In the genomic region with DNA sequence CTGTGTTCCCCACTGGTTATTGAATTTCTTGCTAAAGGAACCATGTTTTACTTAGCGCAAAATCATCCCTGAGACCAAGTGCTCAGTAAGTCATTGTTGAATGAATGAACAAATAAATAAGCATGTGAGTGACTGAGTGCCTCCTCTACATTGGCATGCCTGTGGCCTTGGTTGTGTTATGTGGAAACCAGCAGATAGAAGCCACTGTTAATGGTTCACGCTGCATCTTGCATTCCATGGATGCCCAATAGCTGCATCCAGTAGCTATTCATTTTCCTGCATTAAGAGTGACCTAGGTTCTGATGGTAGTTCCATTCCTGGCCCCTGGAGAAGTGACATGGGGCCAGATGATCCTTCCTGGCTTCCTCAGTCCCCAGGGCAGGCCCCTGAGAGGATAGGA, we compare ENCODE assay signal across 20 cellular contexts.
DNase-seq lines count a peak whose midpoint lies in the region; FAIRE-seq and TF ChIP-seq lines count a peak whose summit lies in the region.
"Had no signal": no experiment of that assay in that cellular context is flagged by ENCODE, and none has a peak within 500 bp of the region (broad histone marks: within the 10 kb centered on the region; RNA-seq: fewer than 3 reads in every experiment).

No MANE protein-coding gene starts in this region.

- H2AFZ ChIP-seq in H1 (ENCODE audit: low read length) = no peak overlapping the region
- H2AFZ ChIP-seq: GM23248 had no signal

- no peaks in the 10 kb centered on the region for H3K79me1 ChIP-seq in H1 (ENCODE audit: low read depth, low read length)

- H3K23ac ChIP-seq in H1 (ENCODE audit: insufficient read length) = no peak overlapping the region

- intact Hi-C loops in A673 (cut with micrococcal nuclease; ENCODE audit: unreplicated experiment) = no loop called here

- 0 out of 2 replicates have a peak overlapping the region, but pooled peaks have one; percentile 76 for H2BK20ac ChIP-seq in H1 (ENCODE audit: low read length)

- 90% methylated on average over 2 of the region's 2 CpGs; no CpG with 5 or more reads in 1 of the 2 experiments for WGBS in H1 (ENCODE audit: extremely low coverage in 1 of 2, insufficient coverage in 1 of 2, insufficient read length in 1 of 2, insufficient replicate concordance in 2 of 2, low coverage in 1 of 2, low lambda C conversion rate in 2 of 2, missing lambda C conversion rate in 1 of 2), 2 experiments

- H2AK5ac ChIP-seq in H1 (ENCODE audit: low read depth, low read length) = no peak overlapping the region

- no peak for FAIRE-seq in H1 (lab: Jason Lieb, UNC)
- FAIRE-seq: A204.1, G401.6, GM12892, GM19239 had no signal

- H4K8ac ChIP-seq in H1 (ENCODE audit: extremely low read depth, insufficient read depth, low read length) = no peak overlapping the region

- no peak overlapping the region for H3K9ac ChIP-seq in H1 (replicated peaks in 1 of 4; ENCODE audit: extremely low read depth in 1 of 4, low read depth in 3 of 4, low read length in 3 of 4)
- H3K9ac ChIP-seq: GM23248 had no signal

- H3K27me3 ChIP-seq in A673 (replicated peaks; ENCODE audit: insufficient read depth, low read depth, low read length, poor library complexity) = no peaks in the 10 kb centered on the region
- H3K27me3 ChIP-seq in H1 (replicated peaks in 1 of 4; ENCODE audit: control insufficient read depth in 3 of 4, extremely low read depth in 1 of 4, insufficient read depth in 3 of 4, low read length in 3 of 4) = no peaks in the 10 kb centered on the region; a peak in 1 of 7 replicates

- no TSS peak for BruUV-seq in A673 (replicated peaks; lab: Mats Ljungman, UMichigan)

- H3K36me3 ChIP-seq in A673 (ENCODE audit: insufficient read depth, low read length, poor library complexity, severe bottlenecking) = no peaks in the 10 kb centered on the region
- no peaks in the 10 kb centered on the region; a peak in 2 of 8 replicates for H3K36me3 ChIP-seq in H1 (ENCODE audit: control insufficient read depth in 2 of 4, insufficient read depth in 4 of 4, low read length in 3 of 4)

- no peak for TF ChIP-seq EP300 in H1 (IDR thresholded peaks at IDR 0.05; ENCODE audit: borderline replicate concordance in 1 of 2, low read depth in 2 of 2, low read length in 2 of 2)

- H2BK12ac ChIP-seq in H1 (ENCODE audit: low read depth, low read length) = peak overlapping the region; percentile 83; the same call in 1 of the 2 replicates

- H2BK5ac ChIP-seq in H1 (ENCODE audit: low read depth, low read length) = no peak overlapping the region

- H3K4me1 ChIP-seq in A673 (ENCODE audit: insufficient read depth, low read length, poor library complexity, severe bottlenecking) = peaks cover 31% of the 10 kb centered on the region
- H3K4me1 ChIP-seq in H1 (replicated peaks in 1 of 4; ENCODE audit: control insufficient read depth in 3 of 4, insufficient read depth in 4 of 4, low read length in 3 of 4) = peaks cover 4 to 15% (median 11%) of the 10 kb centered on the region in 4 experiments; a peak in 4 of 7 replicates

- TF ChIP-seq CTCF in A673 (conservative IDR thresholded peaks at IDR 0.05; ENCODE audit: low read depth, low read length) = no peak
- TF ChIP-seq CTCF in H1 (IDR thresholded peaks at IDR 0.05; ENCODE audit: control extremely low read depth in 1 of 3, insufficient read depth in 1 of 3, low read depth in 1 of 3, low read length in 3 of 3) = no peak

- POLR2A ChIA-PET in A673 (lab: Charles Lee; ENCODE audit: low non-redundant PET) (no interaction called here), H1 (lab: Charles Lee; ENCODE audit: partially characterized antibody) (no interaction called here)

- no peak overlapping the region for H2BK15ac ChIP-seq in H1 (ENCODE audit: low read length)

- no peak overlapping the region for H3K4me2 ChIP-seq in H1 (ENCODE audit: insufficient read depth in 1 of 2, low read depth in 2 of 2, low read length in 2 of 2)

- H4K20me1 ChIP-seq in H1 (replicated peaks in 1 of 2; ENCODE audit: control insufficient read depth in 1 of 2, insufficient read depth in 2 of 2, low read length in 2 of 2) = no peaks in the 10 kb centered on the region

- no peak overlapping the region for H3K56ac ChIP-seq in H1 (replicated peaks; ENCODE audit: insufficient read length, low read depth, low read length)

- no peak overlapping the region for H3K18ac ChIP-seq in H1 (ENCODE audit: extremely low read depth, low read length)

- no peaks in the 10 kb centered on the region for H3K79me2 ChIP-seq in H1 (ENCODE audit: control insufficient read depth in 1 of 2, insufficient read depth in 2 of 2, low read length in 2 of 2)

- DNase-seq in A673 (ENCODE audit: low spot score) (no peak), H1 (ENCODE audit: low read depth in 1 of 2, low spot score in 2 of 2) (no peak), myocyte (ENCODE audit: low read depth) (peak; percentile 62), NCI-H2196 treated with DMSO at 0.1 percent for 48 hours (lab: John Stamatoyannopoulos, UW; ENCODE audit: unreplicated experiment) (no peak), medulla oblongata (ENCODE audit: extremely low spot score) (no peak), inferior parietal cortex (ENCODE audit: extremely low spot score) (no peak)
- DNase-seq: ACHN; C1 segment of cervical spinal cord; Calu3; CD4-positive, alpha-beta memory T cell; DMS53; DMS79 treated with DMSO at 0.1 percent for 48 hours; GM23248; H9; HFFc6 had no signal

- TF ChIP-seq POLR2A in H1 (IDR thresholded peaks at IDR 0.05; ENCODE audit: control extremely low read depth in 1 of 2, low read depth in 2 of 2, low read length in 2 of 2) = no peak

- H3K4me3 ChIP-seq in A673 (ENCODE audit: low read depth, low read length, poor library complexity, severe bottlenecking) = no peak overlapping the region
- no peak overlapping the region for H3K4me3 ChIP-seq in H1 (ENCODE audit: extremely low read depth in 1 of 4, insufficient read depth in 2 of 4, low read depth in 3 of 4, low read length in 4 of 4)
- H3K4me3 ChIP-seq: GM23248 had no signal

- no peak overlapping the region for H3K4ac ChIP-seq in H1 (replicated peaks; ENCODE audit: insufficient read length, low read depth, low read length)

- H3K27ac ChIP-seq in A673 (ENCODE audit: low read depth, low read length, poor library complexity, severe bottlenecking) (peak overlapping the region; percentile 13), H1 (ENCODE audit: low read depth, low read length) (no peak overlapping the region)
- H3K27ac ChIP-seq: 22Rv1, GM23248 had no signal

- no peak overlapping the region for H2BK120ac ChIP-seq in H1 (replicated peaks; ENCODE audit: low read depth, low read length)

- H3K23me2 ChIP-seq in H1 (ENCODE audit: low read depth, low read length) = no peaks in the 10 kb centered on the region

- no peak overlapping the region for H4K91ac ChIP-seq in H1 (replicated peaks; ENCODE audit: insufficient read length, low read length)

- H4K5ac ChIP-seq in H1 (ENCODE audit: insufficient read length, low read depth, low read length) = no peak overlapping the region

- H3K9me3 ChIP-seq in A673 (ENCODE audit: low read depth, low read length, poor library complexity, severe bottlenecking) (no peaks in the 10 kb centered on the region), H1 (ENCODE audit: insufficient read depth in 2 of 2, low read depth in 1 of 2, low read length in 1 of 2) (no peaks in the 10 kb centered on the region)

- CTCF ChIA-PET in A673 (lab: Charles Lee) (no interaction called here), H1 (lab: Charles Lee; ENCODE audit: partially characterized antibody) (no interaction called here)

- TF ChIP-seq RAD21 in H1 (IDR thresholded peaks at IDR 0.05 in 1 of 2, conservative IDR thresholded peaks at IDR 0.05 in 1 of 2; ENCODE audit: low read depth in 2 of 2, low read length in 2 of 2) = no peak

- H3K14ac ChIP-seq in H1 (ENCODE audit: insufficient read length) = no peak overlapping the region

TF ChIP-seq in H1, 55 proteins besides CTCF, POLR2A, EP300 and RAD21:
- TF ChIP-seq CHD1 (IDR thresholded peaks at IDR 0.05; ENCODE audit: low read depth, low read length) (no peak), RXRA (IDR thresholded peaks at IDR 0.05; ENCODE audit: insufficient read depth, low read depth, low read length) (no peak), ASH2L (IDR thresholded peaks at IDR 0.05; ENCODE audit: low read length) (no peak), CBX8 (IDR thresholded peaks at IDR 0.05; ENCODE audit: borderline replicate concordance, low read depth, low read length) (no peak), TCF12 (IDR thresholded peaks at IDR 0.05; ENCODE audit: low read depth, low read length) (no peak)
- TF ChIP-seq, protein P1, sequence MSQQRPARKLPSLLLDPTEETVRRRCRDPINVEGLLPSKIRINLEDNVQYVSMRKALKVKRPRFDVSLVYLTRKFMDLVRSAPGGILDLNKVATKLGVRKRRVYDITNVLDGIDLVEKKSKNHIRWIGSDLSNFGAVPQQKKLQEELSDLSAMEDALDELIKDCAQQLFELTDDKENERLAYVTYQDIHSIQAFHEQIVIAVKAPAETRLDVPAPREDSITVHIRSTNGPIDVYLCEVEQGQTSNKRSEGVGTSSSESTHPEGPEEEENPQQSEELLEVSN (IDR thresholded peaks at IDR 0.05) = no peak
- TF ChIP-seq, protein P2, sequence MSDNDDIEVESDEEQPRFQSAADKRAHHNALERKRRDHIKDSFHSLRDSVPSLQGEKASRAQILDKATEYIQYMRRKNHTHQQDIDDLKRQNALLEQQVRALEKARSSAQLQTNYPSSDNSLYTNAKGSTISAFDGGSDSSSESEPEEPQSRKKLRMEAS (IDR thresholded peaks at IDR 0.05) = no peak
